Comparison of ENCODE assay signal across 20 cellular contexts in the genomic region with DNA sequence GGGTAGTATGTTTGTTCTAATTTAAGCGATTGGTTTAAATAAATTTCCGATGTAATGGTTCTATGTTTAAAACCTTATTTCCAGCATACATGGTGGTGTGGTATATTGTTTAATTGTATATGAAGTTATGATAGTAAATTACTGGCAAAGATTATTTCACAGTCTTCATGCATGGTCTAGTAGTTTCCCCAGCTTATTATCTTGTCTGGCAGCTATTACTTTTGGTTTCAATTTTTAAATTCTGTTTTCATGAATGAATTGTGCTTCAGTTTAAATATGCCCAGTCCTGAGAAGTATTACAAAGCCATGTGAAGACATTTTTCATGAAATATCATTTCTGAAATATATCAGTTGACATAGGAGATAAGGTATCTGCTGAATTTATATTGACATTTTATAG. TPM values are rescaled to one million over a fixed set of nuclear protein-coding genes. Genes with fewer than 3 reads are reported as not detected.
DNase-seq lines count a peak whose midpoint lies in the region; ATAC-seq, FAIRE-seq and TF ChIP-seq lines count a peak whose summit lies in the region.
"Had no signal": no experiment of that assay in that cellular context is flagged by ENCODE, and none has a peak within 500 bp of the region (broad histone marks: within the 10 kb centered on the region; RNA-seq: fewer than 3 reads in every experiment).

No MANE protein-coding gene starts in this region.

- no peak for TF ChIP-seq EP300 in K562 (IDR thresholded peaks at IDR 0.05; ENCODE audit: low read length)

- no peak for DNase-seq in K562 (ENCODE audit: extremely low read depth in 1 of 4, low spot score in 3 of 4)
- DNase-seq in activated T-cell treated with anti-CD3 and anti-CD28 coated beads for 4 hours: no peak
- DNase-seq: BE2C, DMS79, GOT3, HCEC 1CT, MG63, NCI-H1417, NCI-H187, NCI-H446, NCI-H526, OCI-M1, SJCRH30, T-helper 1 cell had no signal

- intact Hi-C loops in K562 (cut with micrococcal nuclease): no loop called here

- no peak for TF ChIP-seq POLR2A in K562 (conservative IDR thresholded peaks at IDR 0.05)

- ATAC-seq in GM18508 (IDR thresholded peaks at IDR 0.05; ENCODE audit: insufficient read depth, unreplicated experiment): peak; percentile 47
- peak; percentile 69 for ATAC-seq in GM18907 (IDR thresholded peaks at IDR 0.05; ENCODE audit: unreplicated experiment)
- ATAC-seq in HG02610 (IDR thresholded peaks at IDR 0.05; ENCODE audit: unreplicated experiment): peak; percentile 45
- ATAC-seq in K562: no peak
- no peak for ATAC-seq in GM19035 (IDR thresholded peaks at IDR 0.05; ENCODE audit: unreplicated experiment)
- ATAC-seq in GM18873 (IDR thresholded peaks at IDR 0.05; ENCODE audit: low FRiP score, unreplicated experiment): no peak

- no peaks in the 10 kb centered on the region for H4K20me1 ChIP-seq in K562 (replicated peaks; ENCODE audit: control insufficient read depth, insufficient read depth, low read length)

- CTCF ChIA-PET in K562 (lab: Yijun Ruan, JAX; ENCODE audit: low intra/inter-chr PET ratio): no interaction called here

- no peak overlapping the region for H3K4me2 ChIP-seq in K562 (ENCODE audit: insufficient read depth, low read length)

- 95% methylated on average over 2 of the region's 2 CpGs for WGBS in K562 (ENCODE audit: insufficient coverage, low coverage, missing lambda C conversion rate)

- FAIRE-seq in K562 (lab: Jason Lieb, UNC): peak; percentile 15
- FAIRE-seq: RCC 7860 had no signal

- H3K36me3 ChIP-seq in K562 (ENCODE audit: control insufficient read depth, insufficient read depth, low read length): peaks cover 83% of the 10 kb centered on the region

- no peak overlapping the region for H3K4me3 ChIP-seq in K562
- H3K4me3 ChIP-seq: MG63, SJCRH30 had no signal

- no peaks in the 10 kb centered on the region for H3K9me3 ChIP-seq in K562 (replicated peaks; ENCODE audit: control insufficient read depth, insufficient read depth, low read depth, low read length)
- H3K9me3 ChIP-seq: BE2C, MG63, SJCRH30 had no signal

- peaks cover 0 to 5% of the 10 kb centered on the region in 2 experiments; a peak in 2 of 5 replicates for H3K4me1 ChIP-seq in K562 (replicated peaks in 1 of 2; ENCODE audit: control insufficient read depth in 2 of 2, insufficient read depth in 2 of 2, low read length in 2 of 2)
- H3K4me1 ChIP-seq: BE2C, SJCRH30 had no signal

- H3K9ac ChIP-seq in K562 (ENCODE audit: insufficient read depth in 1 of 2, low read depth in 2 of 2, low read length in 2 of 2): no peak overlapping the region

- no peak for TF ChIP-seq CTCF in K562 (IDR thresholded peaks at IDR 0.05 in 2 of 3, conservative IDR thresholded peaks at IDR 0.05 in 1 of 3; ENCODE audit: insufficient read depth in 2 of 3, low read depth in 1 of 3, low read length in 3 of 3)

- BruUV-seq in K562 (replicated peaks; lab: Mats Ljungman, UMichigan): no TSS peak

- POLR2A ChIA-PET in K562 (lab: Yijun Ruan, JAX): no interaction called here

- H3K27me3 ChIP-seq in K562 (ENCODE audit: control insufficient read depth in 2 of 2, insufficient read depth in 2 of 2, low read length in 2 of 2): no peaks in the 10 kb centered on the region
- H3K27me3 ChIP-seq: BE2C, MG63, SJCRH30 had no signal

- no peaks in the 10 kb centered on the region for H3K9me1 ChIP-seq in K562 (ENCODE audit: control insufficient read depth, insufficient read depth, low read length)

- in situ Hi-C loops in K562 (cut with MboI): no loop called here

- H3K27ac ChIP-seq in K562 (ENCODE audit: extremely low read depth, low read depth, low read length): no peak overlapping the region
- H3K27ac ChIP-seq: SJCRH30 had no signal

- peaks cover 12% of the 10 kb centered on the region for H3K79me2 ChIP-seq in K562 (ENCODE audit: control insufficient read depth, insufficient read depth, low read length)

- H2AFZ ChIP-seq in K562 (ENCODE audit: low read depth, low read length): no peak overlapping the region

- TF ChIP-seq RAD21 in K562 (CRISPR knock-in tag; conservative IDR thresholded peaks at IDR 0.05 in 1 of 2, IDR thresholded peaks at IDR 0.05 in 1 of 2): no peak

TF ChIP-seq in K562, 482 proteins besides CTCF, POLR2A, EP300 and RAD21:
- TF ChIP-seq ZNF655 (CRISPR knock-in tag; IDR thresholded peaks at IDR 0.05) (no peak), NR2C2 (CRISPR knock-in tag; IDR thresholded peaks at IDR 0.05) (no peak), NR2C2 (tag; IDR thresholded peaks at IDR 0.05) (no peak), JUND (IDR thresholded peaks at IDR 0.05; ENCODE audit: borderline replicate concordance, low read depth, low read length) (no peak), JUND (tag; IDR thresholded peaks at IDR 0.05; ENCODE audit: borderline replicate concordance, low read depth, low read length) (no peak)

RNA-seq across cellular contexts. Expression of gene ALG13, which starts 6.3 kb away (rescaled TPM):
- 229 and 461 TPM in 2 replicates for total RNA-seq in K562 (2011; cell fraction: chromatin; rRNA removed; ENCODE audit: low replicate concordance)
- total RNA-seq in K562 (2011; cell fraction: nucleolus; rRNA removed): 112 and 161 TPM in 2 replicates
- 207 and 287 TPM in 2 replicates for total RNA-seq in K562 (2011; cell fraction: nucleoplasm; rRNA removed)
- total RNA-seq in K562 (2014; rRNA removed) (53.6 and 57.7 TPM in 2 replicates), K562 (2014; rRNA removed; fragmentation: Illumina TruSeq; extraction: Trizol) (56.3 and 65.0 TPM in 2 replicates), K562 (2015; rRNA removed; fragmentation: Illumina TruSeq; extraction: Trizol) (58.0 and 65.0 TPM in 2 replicates), K562 (2021) (40.3 and 45.7 TPM in 2 replicates)
- polyA plus RNA-seq in K562 (2011; rRNA removed) (110 and 111 TPM in 2 replicates), K562 (2014; fragmentation: Illumina TruSeq; extraction: Trizol) (83.6 and 117 TPM in 2 replicates), K562 (2014; fragmentation: Nextera tagmentation; extraction: Ambion mirVana) (10 to 100 TPM; 68.2 to 88.4 TPM), K562 (2014; rRNA removed) (70.2 and 91.7 TPM in 2 replicates)
- polyA plus RNA-seq in K562 (2011; cell fraction: cytosol; rRNA removed): 56.5 and 84.9 TPM in 2 replicates
- 322 and 360 TPM in 2 replicates for polyA plus RNA-seq in K562 (2011; cell fraction: nucleus; rRNA removed)
- 38.3 and 47.0 TPM in 2 replicates for polyA plus RNA-seq in K562 (2012)
- 115 and 146 TPM in 2 replicates for polyA minus RNA-seq in K562 (2011; rRNA and poly(A)+ RNA removed)
- polyA minus RNA-seq in K562 (2011; cell fraction: cytosol; rRNA and poly(A)+ RNA removed): 27.0 and 29.2 TPM in 2 replicates
- 163 and 235 TPM in 2 replicates for polyA minus RNA-seq in K562 (2011; cell fraction: nucleus; rRNA and poly(A)+ RNA removed)

Comparison
In these comparisons a context has a peak if more than half of its experiments do, and no peak if none do; other contexts are left out.
1. ATAC-seq: peak in GM18508 (single experiment), GM18907 (single experiment) and HG02610 (single experiment); none in K562 (single experiment), GM19035 (single experiment) and GM18873 (single experiment).